In genomic region chr10:121904888-121905287, GRCh38 we compare ENCODE assay signal across 30 cellular contexts.
"Had no signal": no experiment of that assay in that cellular context is flagged by ENCODE, and none has a peak within 500 bp of the region (broad histone marks: within the 10 kb centered on the region; RNA-seq: fewer than 3 reads in every experiment).

No MANE protein-coding gene starts in this region.

- H3K4me3 Mint-ChIP-seq: activated CD4-positive, alpha-beta memory T cell treated with anti-CD3 and anti-CD28 coated beads for 36 hours; activated CD4-positive, alpha-beta T cell treated with anti-CD3 and anti-CD28 coated beads, Interleukin-2, amount 10 ng/mL, durations not matched to agents 24 days and 14 days; activated naive CD4-positive, alpha-beta T cell treated with anti-CD3 and anti-CD28 coated beads for 36 hours; activated naive CD8-positive, alpha-beta T cell treated with anti-CD3 and anti-CD28 coated beads for 36 hours; activated T-helper 1 cell treated with anti-CD3 and anti-CD28 coated beads, Interleukin-12 subunit alpha, Interleukin-12 subunit beta, Interleukin-2, Interleukin-4 antibody, amounts not matched to agents 30 ng/mL and 10 ng/mL and 1 ng/mL, durations not matched to agents 14 hours and 24 hours and 36 hours; central memory CD8-positive, alpha-beta T cell; dendritic cell treated with granulocyte-macrophage colony-stimulating factor and Interleukin-4, amounts not matched to agents 40 ng/mL and 50 ng/mL, for 4 days; endodermal cell; naive thymus-derived CD8-positive, alpha-beta T cell; stimulated activated naive B cell treated with anti-CD40 and anti-IgM and Interleukin-4, amounts not matched to agents 10 μg/mL and 1 μg/mL and 100 μg/mL, for 72 hours; T-helper 17 cell had no signal

- H3K27ac ChIP-seq: ascending aorta, brain microvascular endothelial cell, esophagus muscularis mucosa, hepatocyte, lower lobe of right lung, stomach, tibial nerve had no signal

- ATAC-seq: lower lobe of right lung; naive thymus-derived CD8-positive, alpha-beta T cell; stimulated activated naive B cell treated with anti-CD40 and anti-IgM and Interleukin-4, amounts not matched to agents 10 μg/mL and 1 μg/mL and 100 μg/mL, for 72 hours; T-helper 17 cell had no signal

- DNase-seq: activated CD4-positive, alpha-beta memory T cell treated with anti-CD3 and anti-CD28 coated beads for 36 hours; activated CD4-positive, alpha-beta T cell treated with anti-CD3 and anti-CD28 coated beads, Interleukin-2, amount 10 ng/mL, durations not matched to agents 24 days and 14 days; activated CD4-positive, CD25-positive, alpha-beta regulatory T cell treated with anti-CD3 and anti-CD28 coated beads, Interleukin-2, amount 50 U/mL, for 72 hours; activated CD8-positive, alpha-beta memory T cell treated with anti-CD3 and anti-CD28 coated beads, Interleukin-2, amount 50 U/mL, for 4 hours; activated effector memory CD4-positive, alpha-beta T cell treated with anti-CD3 and anti-CD28 coated beads, Interleukin-2, amount 50 U/mL, for 16 hours; activated naive CD4-positive, alpha-beta T cell treated with anti-CD3 and anti-CD28 coated beads for 36 hours; activated naive CD8-positive, alpha-beta T cell treated with anti-CD3 and anti-CD28 coated beads for 36 hours; activated T-cell treated with anti-CD3 and anti-CD28 coated beads, Interleukin-2, amount 50 U/mL, for 1 hour; brain microvascular endothelial cell; endodermal cell; foreskin melanocyte; islet precursor cell; lower lobe of right lung; mesenchymal stem cell; naive thymus-derived CD8-positive, alpha-beta T cell; retina; stimulated activated CD4-positive, alpha-beta T cell treated with anti-CD3 and anti-CD28 coated beads, Interleukin-15, amount 100 ng/mL, for 24 hours; stimulated activated CD4-positive, alpha-beta T cell treated with anti-CD3 and anti-CD28 coated beads, Interleukin-2, amount 100 ng/mL, for 24 hours; stimulated activated naive B cell treated with anti-CD40 and anti-IgM and Interleukin-4, amounts not matched to agents 10 μg/mL and 1 μg/mL and 100 μg/mL, for 72 hours; stomach; SW 1271; T-helper 17 cell; T1000 had no signal

- H3K4me3 ChIP-seq: ascending aorta, esophagus muscularis mucosa, hepatocyte, lower lobe of right lung, stomach, tibial nerve had no signal

- H3K9me3 ChIP-seq: ascending aorta, esophagus muscularis mucosa, lower lobe of right lung, stomach, tibial nerve had no signal

- H3K4me1 Mint-ChIP-seq: activated CD4-positive, alpha-beta T cell treated with anti-CD3 and anti-CD28 coated beads, Interleukin-2, amount 10 ng/mL, durations not matched to agents 24 days and 14 days; activated naive CD8-positive, alpha-beta T cell treated with anti-CD3 and anti-CD28 coated beads for 36 hours; stimulated activated naive B cell treated with anti-CD40 and anti-IgM and Interleukin-4, amounts not matched to agents 10 μg/mL and 1 μg/mL and 100 μg/mL, for 72 hours had no signal

- H3K27me3 ChIP-seq: ascending aorta, brain microvascular endothelial cell, esophagus muscularis mucosa, hepatocyte, stomach, tibial nerve had no signal

- H3K36me3 ChIP-seq: brain microvascular endothelial cell had no signal

- H3K4me2 ChIP-seq: hepatocyte had no signal

- H3K4me1 ChIP-seq: ascending aorta had no signal

- H3K27me3 Mint-ChIP-seq: activated CD4-positive, alpha-beta memory T cell treated with anti-CD3 and anti-CD28 coated beads for 36 hours; activated CD4-positive, alpha-beta T cell treated with anti-CD3 and anti-CD28 coated beads, Interleukin-2, amount 10 ng/mL, durations not matched to agents 24 days and 14 days; activated naive CD8-positive, alpha-beta T cell treated with anti-CD3 and anti-CD28 coated beads for 36 hours; central memory CD8-positive, alpha-beta T cell; dendritic cell treated with granulocyte-macrophage colony-stimulating factor and Interleukin-4, amounts not matched to agents 40 ng/mL and 50 ng/mL, for 4 days; naive thymus-derived CD8-positive, alpha-beta T cell; stimulated activated naive B cell treated with anti-CD40 and anti-IgM and Interleukin-4, amounts not matched to agents 10 μg/mL and 1 μg/mL and 100 μg/mL, for 72 hours; T-helper 17 cell had no signal

- H2AFZ ChIP-seq: hepatocyte had no signal

- H3K27ac Mint-ChIP-seq: activated CD4-positive, alpha-beta memory T cell treated with anti-CD3 and anti-CD28 coated beads for 36 hours; activated CD4-positive, alpha-beta T cell treated with anti-CD3 and anti-CD28 coated beads, Interleukin-2, amount 10 ng/mL, durations not matched to agents 24 days and 14 days; activated naive CD4-positive, alpha-beta T cell treated with anti-CD3 and anti-CD28 coated beads for 36 hours; activated naive CD8-positive, alpha-beta T cell treated with anti-CD3 and anti-CD28 coated beads for 36 hours; activated T-helper 1 cell treated with anti-CD3 and anti-CD28 coated beads, Interleukin-12 subunit alpha, Interleukin-12 subunit beta, Interleukin-2, Interleukin-4 antibody, amounts not matched to agents 30 ng/mL and 10 ng/mL and 1 ng/mL, durations not matched to agents 14 hours and 24 hours and 36 hours; dendritic cell treated with granulocyte-macrophage colony-stimulating factor and Interleukin-4, amounts not matched to agents 40 ng/mL and 50 ng/mL, for 4 days; endodermal cell; stimulated activated naive B cell treated with anti-CD40 and anti-IgM and Interleukin-4, amounts not matched to agents 10 μg/mL and 1 μg/mL and 100 μg/mL, for 72 hours; T-helper 17 cell had no signal

- H3K9me3 Mint-ChIP-seq: activated CD4-positive, alpha-beta memory T cell treated with anti-CD3 and anti-CD28 coated beads for 36 hours; activated CD4-positive, alpha-beta T cell treated with anti-CD3 and anti-CD28 coated beads, Interleukin-2, amount 10 ng/mL, durations not matched to agents 24 days and 14 days; activated naive CD4-positive, alpha-beta T cell treated with anti-CD3 and anti-CD28 coated beads for 36 hours; activated naive CD8-positive, alpha-beta T cell treated with anti-CD3 and anti-CD28 coated beads for 36 hours; activated T-helper 1 cell treated with anti-CD3 and anti-CD28 coated beads, Interleukin-12 subunit alpha, Interleukin-12 subunit beta, Interleukin-2, Interleukin-4 antibody, amounts not matched to agents 30 ng/mL and 10 ng/mL and 1 ng/mL, durations not matched to agents 14 hours and 24 hours and 36 hours; central memory CD8-positive, alpha-beta T cell; dendritic cell treated with granulocyte-macrophage colony-stimulating factor and Interleukin-4, amounts not matched to agents 40 ng/mL and 50 ng/mL, for 4 days; endodermal cell; naive thymus-derived CD8-positive, alpha-beta T cell; stimulated activated naive B cell treated with anti-CD40 and anti-IgM and Interleukin-4, amounts not matched to agents 10 μg/mL and 1 μg/mL and 100 μg/mL, for 72 hours had no signal
